Comparison of ENCODE assay signal across 28 cellular contexts in the genomic region with DNA sequence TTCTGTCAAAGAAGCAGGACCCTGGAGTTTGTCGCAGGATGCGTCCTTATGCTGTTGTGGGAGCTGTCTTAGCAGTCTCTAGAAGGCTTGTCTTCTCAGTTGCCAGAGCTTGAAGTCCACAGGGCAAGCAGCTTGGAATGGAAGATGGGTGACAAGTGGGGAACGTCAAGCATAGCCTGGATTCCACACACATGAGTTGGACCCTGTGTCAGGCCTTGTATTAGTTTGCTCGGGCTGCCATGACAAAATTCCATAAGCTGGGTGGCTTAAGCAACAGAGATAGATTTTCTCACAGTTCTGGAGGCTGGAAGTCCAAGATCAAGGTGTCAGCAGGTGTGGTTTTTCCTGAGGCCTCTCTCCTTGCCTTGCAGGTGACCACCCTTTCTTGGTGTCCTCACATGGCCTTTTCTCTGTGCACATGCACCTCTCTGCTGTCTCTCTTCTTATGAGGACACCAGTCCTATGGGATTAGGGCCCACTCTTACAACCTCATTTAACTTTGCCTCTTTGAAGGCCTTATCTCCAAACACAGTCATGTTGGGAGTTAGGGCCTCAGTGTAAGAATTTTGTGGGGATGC.
"Had no signal": no experiment of that assay in that cellular context is flagged by ENCODE, and none has a peak within 500 bp of the region (broad histone marks: within the 10 kb centered on the region; RNA-seq: fewer than 3 reads in every experiment).

No MANE protein-coding gene starts in this region.

- H3K27ac Mint-ChIP-seq: effector memory CD8-positive, alpha-beta T cell; natural killer cell treated with Interleukin-12 subunit alpha and Interleukin-12 subunit beta and Interleukin-15 and Interleukin-18, amount 100 ng/mL, for 72 hours; stimulated activated memory B cell treated with anti-CD40 and anti-IgM and Interleukin-4, amounts not matched to agents 10 μg/mL and 1 μg/mL and 100 μg/mL, for 72 hours had no signal

- H3K27me3 ChIP-seq: right atrium auricular region, sigmoid colon, testis, upper lobe of right lung, uterus had no signal

- H3K9me3 Mint-ChIP-seq: effector memory CD8-positive, alpha-beta T cell; natural killer cell treated with Interleukin-12 subunit alpha and Interleukin-12 subunit beta and Interleukin-15 and Interleukin-18, amount 100 ng/mL, for 72 hours; neural crest cell; stimulated activated memory B cell treated with anti-CD40 and anti-IgM and Interleukin-4, amounts not matched to agents 10 μg/mL and 1 μg/mL and 100 μg/mL, for 72 hours had no signal

- H3K9me3 ChIP-seq: lower lobe of right lung, prostate gland, sigmoid colon, testis, upper lobe of right lung, uterus had no signal

- H3K4me1 Mint-ChIP-seq: naive B cell; neural crest cell; stimulated activated memory B cell treated with anti-CD40 and anti-IgM and Interleukin-4, amounts not matched to agents 10 μg/mL and 1 μg/mL and 100 μg/mL, for 72 hours had no signal

- H3K36me3 Mint-ChIP-seq: natural killer cell treated with Interleukin-12 subunit alpha and Interleukin-12 subunit beta and Interleukin-15 and Interleukin-18, amount 100 ng/mL, for 72 hours; stimulated activated memory B cell treated with anti-CD40 and anti-IgM and Interleukin-4, amounts not matched to agents 10 μg/mL and 1 μg/mL and 100 μg/mL, for 72 hours had no signal

- H3K36me3 ChIP-seq: esophagus squamous epithelium, heart right ventricle, lower lobe of right lung, prostate gland, right atrium auricular region, sigmoid colon, spleen, tibial artery, upper lobe of right lung, uterus had no signal

- H3K4me3 Mint-ChIP-seq: effector memory CD8-positive, alpha-beta T cell; naive B cell; natural killer cell treated with Interleukin-12 subunit alpha and Interleukin-12 subunit beta and Interleukin-15 and Interleukin-18, amount 100 ng/mL, for 72 hours; neural crest cell; stimulated activated memory B cell treated with anti-CD40 and anti-IgM and Interleukin-4, amounts not matched to agents 10 μg/mL and 1 μg/mL and 100 μg/mL, for 72 hours had no signal

- DNase-seq: dermis blood vessel endothelial cell; effector memory CD8-positive, alpha-beta T cell; erythroblast; esophagus squamous epithelium; foreskin melanocyte; glutamatergic neuron; heart right ventricle; hippocampal formation; kidney glomerular epithelial cell; left ventricle myocardium superior; lower lobe of right lung; naive B cell; sigmoid colon; spleen; stimulated activated CD4-positive, alpha-beta T cell treated with anti-CD3 and anti-CD28 coated beads, Interleukin-4, amount 100 ng/mL, for 4 hours; stimulated activated naive CD8-positive, alpha-beta T cell treated with anti-CD3 and anti-CD28 coated beads, Interleukin-15, Interleukin-2, amounts not matched to agents 100 U/mL and 50 U/mL, for 24 hours; substantia nigra; testis; tibial artery; upper lobe of right lung; uterus had no signal

- H3K4me3 ChIP-seq: coronary artery, esophagus squamous epithelium, heart right ventricle, lower lobe of right lung, prostate gland, right atrium auricular region, sigmoid colon, skin epidermis, spleen, testis, tibial artery, upper lobe of right lung, uterus had no signal

- H3K4me1 ChIP-seq: esophagus squamous epithelium, heart right ventricle, lower lobe of right lung, prostate gland, right atrium auricular region, sigmoid colon, spleen, tibial artery, upper lobe of right lung, uterus had no signal

- H3K27ac ChIP-seq: coronary artery, esophagus squamous epithelium, heart right ventricle, lower lobe of right lung, prostate gland, right atrium auricular region, sigmoid colon, skin epidermis, spleen, testis, tibial artery, upper lobe of right lung, uterus had no signal
